ENCODE assay signal across 1 cellular context in the genomic region with DNA sequence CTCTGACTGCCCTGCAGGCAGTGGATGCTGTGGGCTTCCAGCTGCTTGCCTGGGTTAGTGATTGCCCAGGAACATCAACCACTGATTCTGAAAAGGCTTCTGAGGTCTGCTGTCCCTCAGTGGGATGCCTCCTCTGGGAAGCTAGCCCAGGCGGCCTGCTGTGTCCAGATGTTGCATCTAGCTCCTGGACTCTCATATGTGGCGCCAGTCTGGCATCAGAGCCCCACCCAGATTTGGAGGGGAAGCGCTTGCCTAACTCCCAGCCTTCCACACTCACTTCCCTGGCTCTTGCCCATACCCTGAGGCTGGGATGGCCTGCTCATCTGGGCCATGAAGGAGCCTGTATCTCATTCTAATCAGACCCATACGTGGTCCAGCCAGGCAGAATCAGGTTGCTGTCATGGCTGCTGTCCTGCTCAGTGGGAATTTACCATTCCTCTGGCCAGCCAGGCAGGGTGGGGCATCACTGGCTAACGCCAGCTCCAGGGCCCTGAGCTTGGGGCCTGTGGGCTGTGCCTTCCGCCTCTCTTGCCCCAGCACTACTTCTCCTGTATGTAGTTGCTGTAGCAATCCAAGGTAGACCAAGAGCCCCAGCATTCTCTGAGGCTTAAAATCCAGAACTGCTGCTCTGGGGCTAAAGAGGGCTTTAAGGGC.
TF ChIP-seq lines count a peak whose summit lies in the region.

No MANE protein-coding gene starts in this region.

TF ChIP-seq in GM23338, 12 proteins besides CTCF, POLR2A, EP300 and RAD21 (continued from another document):
- TF ChIP-seq, protein P1, sequence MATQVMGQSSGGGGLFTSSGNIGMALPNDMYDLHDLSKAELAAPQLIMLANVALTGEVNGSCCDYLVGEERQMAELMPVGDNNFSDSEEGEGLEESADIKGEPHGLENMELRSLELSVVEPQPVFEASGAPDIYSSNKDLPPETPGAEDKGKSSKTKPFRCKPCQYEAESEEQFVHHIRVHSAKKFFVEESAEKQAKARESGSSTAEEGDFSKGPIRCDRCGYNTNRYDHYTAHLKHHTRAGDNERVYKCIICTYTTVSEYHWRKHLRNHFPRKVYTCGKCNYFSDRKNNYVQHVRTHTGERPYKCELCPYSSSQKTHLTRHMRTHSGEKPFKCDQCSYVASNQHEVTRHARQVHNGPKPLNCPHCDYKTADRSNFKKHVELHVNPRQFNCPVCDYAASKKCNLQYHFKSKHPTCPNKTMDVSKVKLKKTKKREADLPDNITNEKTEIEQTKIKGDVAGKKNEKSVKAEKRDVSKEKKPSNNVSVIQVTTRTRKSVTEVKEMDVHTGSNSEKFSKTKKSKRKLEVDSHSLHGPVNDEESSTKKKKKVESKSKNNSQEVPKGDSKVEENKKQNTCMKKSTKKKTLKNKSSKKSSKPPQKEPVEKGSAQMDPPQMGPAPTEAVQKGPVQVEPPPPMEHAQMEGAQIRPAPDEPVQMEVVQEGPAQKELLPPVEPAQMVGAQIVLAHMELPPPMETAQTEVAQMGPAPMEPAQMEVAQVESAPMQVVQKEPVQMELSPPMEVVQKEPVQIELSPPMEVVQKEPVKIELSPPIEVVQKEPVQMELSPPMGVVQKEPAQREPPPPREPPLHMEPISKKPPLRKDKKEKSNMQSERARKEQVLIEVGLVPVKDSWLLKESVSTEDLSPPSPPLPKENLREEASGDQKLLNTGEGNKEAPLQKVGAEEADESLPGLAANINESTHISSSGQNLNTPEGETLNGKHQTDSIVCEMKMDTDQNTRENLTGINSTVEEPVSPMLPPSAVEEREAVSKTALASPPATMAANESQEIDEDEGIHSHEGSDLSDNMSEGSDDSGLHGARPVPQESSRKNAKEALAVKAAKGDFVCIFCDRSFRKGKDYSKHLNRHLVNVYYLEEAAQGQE (IDR thresholded peaks at IDR 0.05; ENCODE audit: unreplicated experiment): no peak
- no peak for TF ChIP-seq CREB1 (CRISPR knock-in tag; IDR thresholded peaks at IDR 0.05; ENCODE audit: low read depth)
- no peak for TF ChIP-seq ZNF331 (CRISPR knock-in tag; IDR thresholded peaks at IDR 0.05; ENCODE audit: low read depth)
- no peak for TF ChIP-seq STAT1 (IDR thresholded peaks at IDR 0.05; ENCODE audit: unreplicated experiment)
- no peak for TF ChIP-seq ZNF114 (CRISPR knock-in tag; IDR thresholded peaks at IDR 0.05)
